In the genomic region with DNA sequence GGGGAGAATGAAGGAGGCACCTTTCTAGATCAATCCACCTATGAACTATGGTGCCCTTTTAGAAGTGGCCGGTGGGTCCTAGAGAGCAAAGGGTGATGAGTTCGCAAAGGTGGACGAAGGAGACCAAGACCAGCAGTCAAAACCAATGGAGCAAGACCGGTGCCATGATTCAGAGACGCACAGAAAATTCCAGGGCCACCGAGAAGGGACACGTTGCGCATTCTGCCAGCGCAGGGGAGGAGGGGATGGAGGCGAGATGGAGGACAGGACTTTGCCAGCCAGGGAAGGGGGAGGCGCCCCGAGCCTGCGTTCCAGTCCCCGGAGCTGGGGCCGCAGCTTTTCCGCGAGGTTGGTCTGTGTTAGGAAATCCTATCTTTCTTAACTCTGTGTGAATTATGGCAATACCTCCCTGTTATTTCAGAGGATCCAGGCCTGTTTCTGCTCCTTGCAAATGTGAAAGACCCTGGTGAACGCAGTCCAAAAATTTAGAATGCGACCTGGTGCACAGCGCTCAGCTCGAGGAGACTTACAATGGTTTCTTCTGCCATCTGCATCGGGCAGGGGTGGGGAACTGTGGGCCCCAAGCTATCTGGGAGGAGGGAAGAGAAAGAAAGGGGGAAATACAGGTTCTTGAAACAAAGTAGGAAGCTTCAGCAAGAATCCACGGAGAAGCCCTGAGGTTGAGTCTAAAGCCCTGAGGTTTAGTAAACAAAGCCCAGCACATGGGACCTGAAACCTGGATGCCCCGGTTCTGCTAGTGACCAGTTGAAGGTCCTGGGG, we compare ENCODE assay signal across 8 cellular contexts.
DNase-seq lines count a peak whose midpoint lies in the region; ATAC-seq, FAIRE-seq and TF ChIP-seq lines count a peak whose summit lies in the region.

No MANE protein-coding gene starts in this region.

- TF ChIP-seq CTCF in SK-N-SH (IDR thresholded peaks at IDR 0.05) = no peak

- POLR2A ChIA-PET in SK-N-SH (lab: Yijun Ruan, JAX) = interaction anchor here (0.6 to 2.0 kb wide), 4 partner anchors 91 to 145 kb away, joined by 4 to 12 read pairs (median 4); a partner anchor contains a TSS

- H3K9me3 ChIP-seq in SK-N-SH = no peaks in the 10 kb centered on the region
- H3K9me3 ChIP-seq in small intestine (ENCODE audit: control insufficient read depth, low read depth) = no peaks in the 10 kb centered on the region

- DNase-seq in G401 (ENCODE audit: low spot score) = peak; percentile 52
- peak; percentile 55 for DNase-seq in SK-N-SH
- DNase-seq in glomerular visceral epithelial cell (ENCODE audit: extremely low spot score) = peak; percentile 12
- DNase-seq in pons (ENCODE audit: low spot score) = peak; percentile 37
- DNase-seq in small intestine = no peak
- no peak for DNase-seq in activated CD4-positive, alpha-beta T cell treated with anti-CD3 and anti-CD28 coated beads, Interleukin-2, amount 50 U/mL, for 48 hours
- no peak for DNase-seq in NCI-H1105 (lab: John Stamatoyannopoulos, UW)

- no peak for TF ChIP-seq RAD21 in SK-N-SH (IDR thresholded peaks at IDR 0.05; ENCODE audit: low read length)

- H3F3A ChIP-seq in SK-N-SH (replicated peaks; ENCODE audit: insufficient read depth) = peaks cover 4% of the 10 kb centered on the region

- no peaks in the 10 kb centered on the region for H3K27me3 ChIP-seq in SK-N-SH (ENCODE audit: insufficient read depth)
- no peaks in the 10 kb centered on the region for H3K27me3 ChIP-seq in small intestine (ENCODE audit: control insufficient read depth in 2 of 2, insufficient read depth in 2 of 2, low read length in 2 of 2)

- CTCF ChIA-PET in SK-N-SH (lab: Yijun Ruan, JAX) = interaction anchor here (0.6 to 7.6 kb wide), 18 partner anchors 9 to 279 kb away, joined by 3 to 41 read pairs (median 4); a partner anchor contains a TSS

- no peak for TF ChIP-seq EP300 in SK-N-SH (IDR thresholded peaks at IDR 0.05; ENCODE audit: borderline replicate concordance in 1 of 2, low read depth in 1 of 2, low read length in 1 of 2)

- H3K4me3 ChIP-seq in SK-N-SH (ENCODE audit: low read depth in 2 of 2, low read length in 1 of 2) (no peak overlapping the region), small intestine (ENCODE audit: low read depth in 1 of 2, low read length in 2 of 2) (peak overlapping the region in 1 of 2 donors; percentile 42)

- H3K4me1 ChIP-seq in SK-N-SH (ENCODE audit: control insufficient read depth in 1 of 2, insufficient read depth in 2 of 2, low read depth in 1 of 2, low read length in 1 of 2) (peaks cover 7 to 43% of the 10 kb centered on the region in 2 experiments; a peak in 2 of 4 replicates), small intestine (ENCODE audit: control insufficient read depth in 2 of 2, insufficient read depth in 1 of 2, low read depth in 1 of 2, low read length in 1 of 2) (no peaks in the 10 kb centered on the region)

- 96% methylated on average over 24 of the region's 24 CpGs for WGBS in SK-N-SH (ENCODE audit: low lambda C conversion rate)
- 55 to 67% (median 56%) methylated on average over 24 of the region's 24 CpGs for WGBS in small intestine, 3 donors

- H3K27ac ChIP-seq in SK-N-SH (ENCODE audit: low read depth in 2 of 2, low read length in 1 of 2) (peak overlapping the region in 1 of 2 experiments; percentile 84; a peak in 1 of 4 replicates), small intestine (ENCODE audit: low read depth in 1 of 2, low read length in 1 of 2) (peak overlapping the region in 1 of 2 donors; percentile 32)

- no peaks in the 10 kb centered on the region for H4K20me1 ChIP-seq in SK-N-SH (ENCODE audit: insufficient read depth)

- peak overlapping the region; percentile 86; the same call in 1 of the 2 replicates for H3K4me2 ChIP-seq in SK-N-SH

- H3K9ac ChIP-seq in SK-N-SH = no peak overlapping the region

- no peak for FAIRE-seq in small intestine (lab: Jason Lieb, UNC)

- no peak for ATAC-seq in GM21576 (IDR thresholded peaks at IDR 0.05; ENCODE audit: unreplicated experiment)

- H2AFZ ChIP-seq in SK-N-SH (ENCODE audit: low read depth) = peak overlapping the region; percentile 86; the same call in 1 of the 2 replicates

- no peaks in the 10 kb centered on the region for H3K79me2 ChIP-seq in SK-N-SH (ENCODE audit: insufficient read depth)

- no peaks in the 10 kb centered on the region for H3K36me3 ChIP-seq in SK-N-SH (replicated peaks in 1 of 2; ENCODE audit: control insufficient read depth in 1 of 2, insufficient read depth in 2 of 2, low read length in 1 of 2)
- no peaks in the 10 kb centered on the region for H3K36me3 ChIP-seq in small intestine (ENCODE audit: control insufficient read depth in 2 of 2, insufficient read depth in 2 of 2, low read length in 2 of 2)

- no peaks in the 10 kb centered on the region for H3K9me2 ChIP-seq in SK-N-SH

- in situ Hi-C loops in G401 (cut with HindIII; ENCODE audit: low sequenced_read_pairs) = no loop called here

TF ChIP-seq in SK-N-SH, 30 proteins besides CTCF, POLR2A, EP300 and RAD21:
- TF ChIP-seq YY1 (IDR thresholded peaks at IDR 0.05; ENCODE audit: low read depth) (no peak), TAF1 (IDR thresholded peaks at IDR 0.05; ENCODE audit: borderline replicate concordance, low read depth, low read length) (no peak), FOXM1 (IDR thresholded peaks at IDR 0.05; ENCODE audit: low read depth) (no peak), TCF12 (IDR thresholded peaks at IDR 0.05) (no peak), ELF1 (IDR thresholded peaks at IDR 0.05) (no peak), FOSL2 (IDR thresholded peaks at IDR 0.05; ENCODE audit: borderline replicate concordance, low read depth) (no peak), MXI1 (IDR thresholded peaks at IDR 0.05; ENCODE audit: low read depth, low read length) (no peak), JUND (IDR thresholded peaks at IDR 0.05) (no peak), SIN3A (IDR thresholded peaks at IDR 0.05; ENCODE audit: borderline replicate concordance, low read depth, low read length) (no peak), TEAD4 (IDR thresholded peaks at IDR 0.05; ENCODE audit: borderline replicate concordance, insufficient read depth) (no peak)
- TF ChIP-seq, protein P1, sequence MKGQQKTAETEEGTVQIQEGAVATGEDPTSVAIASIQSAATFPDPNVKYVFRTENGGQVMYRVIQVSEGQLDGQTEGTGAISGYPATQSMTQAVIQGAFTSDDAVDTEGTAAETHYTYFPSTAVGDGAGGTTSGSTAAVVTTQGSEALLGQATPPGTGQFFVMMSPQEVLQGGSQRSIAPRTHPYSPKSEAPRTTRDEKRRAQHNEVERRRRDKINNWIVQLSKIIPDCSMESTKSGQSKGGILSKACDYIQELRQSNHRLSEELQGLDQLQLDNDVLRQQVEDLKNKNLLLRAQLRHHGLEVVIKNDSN (IDR thresholded peaks at IDR 0.05; ENCODE audit: borderline replicate concordance, low read depth) = no peak
- TF ChIP-seq, protein P2, sequence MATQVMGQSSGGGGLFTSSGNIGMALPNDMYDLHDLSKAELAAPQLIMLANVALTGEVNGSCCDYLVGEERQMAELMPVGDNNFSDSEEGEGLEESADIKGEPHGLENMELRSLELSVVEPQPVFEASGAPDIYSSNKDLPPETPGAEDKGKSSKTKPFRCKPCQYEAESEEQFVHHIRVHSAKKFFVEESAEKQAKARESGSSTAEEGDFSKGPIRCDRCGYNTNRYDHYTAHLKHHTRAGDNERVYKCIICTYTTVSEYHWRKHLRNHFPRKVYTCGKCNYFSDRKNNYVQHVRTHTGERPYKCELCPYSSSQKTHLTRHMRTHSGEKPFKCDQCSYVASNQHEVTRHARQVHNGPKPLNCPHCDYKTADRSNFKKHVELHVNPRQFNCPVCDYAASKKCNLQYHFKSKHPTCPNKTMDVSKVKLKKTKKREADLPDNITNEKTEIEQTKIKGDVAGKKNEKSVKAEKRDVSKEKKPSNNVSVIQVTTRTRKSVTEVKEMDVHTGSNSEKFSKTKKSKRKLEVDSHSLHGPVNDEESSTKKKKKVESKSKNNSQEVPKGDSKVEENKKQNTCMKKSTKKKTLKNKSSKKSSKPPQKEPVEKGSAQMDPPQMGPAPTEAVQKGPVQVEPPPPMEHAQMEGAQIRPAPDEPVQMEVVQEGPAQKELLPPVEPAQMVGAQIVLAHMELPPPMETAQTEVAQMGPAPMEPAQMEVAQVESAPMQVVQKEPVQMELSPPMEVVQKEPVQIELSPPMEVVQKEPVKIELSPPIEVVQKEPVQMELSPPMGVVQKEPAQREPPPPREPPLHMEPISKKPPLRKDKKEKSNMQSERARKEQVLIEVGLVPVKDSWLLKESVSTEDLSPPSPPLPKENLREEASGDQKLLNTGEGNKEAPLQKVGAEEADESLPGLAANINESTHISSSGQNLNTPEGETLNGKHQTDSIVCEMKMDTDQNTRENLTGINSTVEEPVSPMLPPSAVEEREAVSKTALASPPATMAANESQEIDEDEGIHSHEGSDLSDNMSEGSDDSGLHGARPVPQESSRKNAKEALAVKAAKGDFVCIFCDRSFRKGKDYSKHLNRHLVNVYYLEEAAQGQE (IDR thresholded peaks at IDR 0.05; ENCODE audit: low read depth, low read length) = no peak
- TF ChIP-seq, protein P3, sequence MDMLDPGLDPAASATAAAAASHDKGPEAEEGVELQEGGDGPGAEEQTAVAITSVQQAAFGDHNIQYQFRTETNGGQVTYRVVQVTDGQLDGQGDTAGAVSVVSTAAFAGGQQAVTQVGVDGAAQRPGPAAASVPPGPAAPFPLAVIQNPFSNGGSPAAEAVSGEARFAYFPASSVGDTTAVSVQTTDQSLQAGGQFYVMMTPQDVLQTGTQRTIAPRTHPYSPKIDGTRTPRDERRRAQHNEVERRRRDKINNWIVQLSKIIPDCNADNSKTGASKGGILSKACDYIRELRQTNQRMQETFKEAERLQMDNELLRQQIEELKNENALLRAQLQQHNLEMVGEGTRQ (IDR thresholded peaks at IDR 0.05; ENCODE audit: borderline replicate concordance, low read depth, low read length) = no peak
TF ChIP-seq in SK-N-SH: peak in this region for 0.

Comparison
In these comparisons a context has a peak if more than half of its experiments do, and no peak if none do; other contexts are left out.
1. DNase-seq: peak in G401 (single experiment), SK-N-SH (single experiment), glomerular visceral epithelial cell (single experiment) and pons (single experiment); none in small intestine (single experiment), activated CD4-positive, alpha-beta T cell treated with anti-CD3 and anti-CD28 coated beads, Interleukin-2, amount 50 U/mL, for 48 hours (0 of 2) and NCI-H1105 (single experiment).